Comparison of ENCODE assay signal across 14 cellular contexts in genomic region chr3:138043266-138044029, GRCh38. TPM values are rescaled to one million over a fixed set of nuclear protein-coding genes. Genes with fewer than 3 reads are reported as not detected.
A peak's percentile ranks its signal among the peaks of the same experiment; 100 is the strongest.
DNase-seq lines count a peak whose midpoint lies in the region; ATAC-seq and TF ChIP-seq lines count a peak whose summit lies in the region.
"Had no signal": no experiment of that assay in that cellular context is flagged by ENCODE, and none has a peak within 500 bp of the region (broad histone marks: within the 10 kb centered on the region; RNA-seq: fewer than 3 reads in every experiment).

No MANE protein-coding gene starts in this region.

- H3K4me2 ChIP-seq in fibroblast of lung (ENCODE audit: extremely low read depth, insufficient read depth, low read length), result peak overlapping the region; percentile 28

- no peak for ATAC-seq in HG03045 (IDR thresholded peaks at IDR 0.05; ENCODE audit: unreplicated experiment)
- no peak for ATAC-seq in GM19351 (IDR thresholded peaks at IDR 0.05; ENCODE audit: unreplicated experiment)
- ATAC-seq in aorta (ENCODE audit: low FRiP score), result no peak
- ATAC-seq: T-cell had no signal

- H2AFZ ChIP-seq in fibroblast of lung (ENCODE audit: low read length), result no peak overlapping the region

- no peak overlapping the region for H3K9ac ChIP-seq in fibroblast of lung (ENCODE audit: insufficient read depth, low read length)

- no peaks in the 10 kb centered on the region for H3K27me3 ChIP-seq in fibroblast of lung (ENCODE audit: control insufficient read depth, insufficient read depth, low read length)
- no peaks in the 10 kb centered on the region for H3K27me3 ChIP-seq in aorta (ENCODE audit: control insufficient read depth in 1 of 2, insufficient read depth in 2 of 2, low read length in 1 of 2)

- no peaks in the 10 kb centered on the region for H4K20me1 ChIP-seq in fibroblast of lung (ENCODE audit: control insufficient read depth, extremely low read depth, insufficient read depth, low read length)

- CTCF ChIA-PET in RWPE1 (lab: Yijun Ruan, JAX), result interaction anchor here (0.6 kb wide), 1 partner anchor 75 kb away, joined by 3 read pairs; no protein-coding TSS in a partner anchor

- H3K36me3 ChIP-seq in fibroblast of lung (ENCODE audit: control insufficient read depth, insufficient read depth, low read length) (no peaks in the 10 kb centered on the region), aorta (ENCODE audit: control insufficient read depth in 1 of 2, insufficient read depth in 2 of 2, low read length in 1 of 2) (peaks cover 0 to 4% of the 10 kb centered on the region in 2 donors)

- H3K4me3 ChIP-seq in fibroblast of lung (replicated peaks in 1 of 4; ENCODE audit: control extremely low read depth in 1 of 4, insufficient read depth in 1 of 4, low read depth in 3 of 4, low read length in 4 of 4), result no peak overlapping the region
- H3K4me3 ChIP-seq in retinal pigment epithelial cell (ENCODE audit: low read length), result no peak overlapping the region
- H3K4me3 ChIP-seq in aorta (ENCODE audit: low read length in 2 of 2), result no peak overlapping the region

- H3K79me2 ChIP-seq in fibroblast of lung (ENCODE audit: control insufficient read depth, insufficient read depth, low read length), result no peaks in the 10 kb centered on the region

- 46 to 54% methylated on average over 3 of the region's 3 CpGs for WGBS in aorta, 2 donors

- H3K9me3 ChIP-seq in fibroblast of lung (ENCODE audit: control insufficient read depth, insufficient read depth, low read depth, low read length), result no peaks in the 10 kb centered on the region
- no peaks in the 10 kb centered on the region for H3K9me3 ChIP-seq in aorta (ENCODE audit: control insufficient read depth, low read length)
- H3K9me3 ChIP-seq: Caco-2 had no signal

- no peak for TF ChIP-seq CTCF in RWPE1 (conservative IDR thresholded peaks at IDR 0.05; ENCODE audit: low read depth)
- TF ChIP-seq CTCF in fibroblast of lung (conservative IDR thresholded peaks at IDR 0.05 in 1 of 2, IDR thresholded peaks at IDR 0.05 in 1 of 2; ENCODE audit: low read depth in 1 of 2, low read length in 2 of 2), result no peak
- TF ChIP-seq CTCF in retinal pigment epithelial cell (conservative IDR thresholded peaks at IDR 0.05; ENCODE audit: low read depth, low read length), result no peak

- POLR2A ChIA-PET in RWPE1 (lab: Yijun Ruan, JAX; ENCODE audit: low non-redundant PET), result no interaction called here

- intact Hi-C loops in aorta (cut with DNase I), result no loop called here

- no peak overlapping the region for H3K27ac ChIP-seq in RWPE1
- H3K27ac ChIP-seq in fibroblast of lung (ENCODE audit: insufficient read depth, low read length), result peak overlapping the region; percentile 83
- H3K27ac ChIP-seq in aorta (ENCODE audit: low read depth in 1 of 2, low read length in 2 of 2), result no peak overlapping the region

- H3K4me1 ChIP-seq in fibroblast of lung (ENCODE audit: control insufficient read depth, extremely low read depth, insufficient read depth, low read length) (peaks cover 19% of the 10 kb centered on the region), aorta (ENCODE audit: control insufficient read depth in 1 of 2, insufficient read depth in 2 of 2, low read length in 2 of 2) (no peaks in the 10 kb centered on the region)
- H3K4me1 ChIP-seq: Caco-2 had no signal

- DNase-seq in ELR (ENCODE audit: low read depth) (peak; percentile 84), RWPE1 (ENCODE audit: low spot score) (peak; percentile 55), fibroblast of lung (ENCODE audit: low read depth in 2 of 2) (peak; percentile 91 to 95), retinal pigment epithelial cell (ENCODE audit: low read depth) (peak; percentile 44), foreskin melanocyte (no peak), aorta (no peak)
- DNase-seq: activated CD4-positive, alpha-beta T cell treated with anti-CD3 and anti-CD28 coated beads, Interleukin-2, amount 50 U/mL, for 1 hour; Caco-2; central memory CD4-positive, alpha-beta T cell; NCI-H446; T-cell had no signal

RNA-seq across cellular contexts. Expression of gene CLDN18, which starts 33.5 kb away (rescaled TPM):
- not detected in 2 replicates for total RNA-seq in fibroblast of lung
- polyA plus RNA-seq in fibroblast of lung, result not detected in 2 replicates
- 0.10 TPM in 1 of 2 replicates, not detected in the other for polyA plus RNA-seq in fibroblast of lung (2012)
- polyA minus RNA-seq in fibroblast of lung (ENCODE audit: low replicate concordance), result not detected in 2 replicates
- not detected for total RNA-seq in aorta
- under 1 TPM; 0.20 to 0.50 TPM for polyA plus RNA-seq in aorta
- total RNA-seq: Caco-2, OCI-LY7 had no signal

Comparison
In these comparisons a context has a peak if more than half of its experiments do, and no peak if none do; other contexts are left out.
1. DNase-seq: peak in ELR (single experiment), RWPE1 (single experiment), fibroblast of lung (2 of 2) and retinal pigment epithelial cell (single experiment); none in foreskin melanocyte (single experiment) and aorta (0 of 2).